Comparison of ENCODE assay signal across 8 cellular contexts in the genomic region with DNA sequence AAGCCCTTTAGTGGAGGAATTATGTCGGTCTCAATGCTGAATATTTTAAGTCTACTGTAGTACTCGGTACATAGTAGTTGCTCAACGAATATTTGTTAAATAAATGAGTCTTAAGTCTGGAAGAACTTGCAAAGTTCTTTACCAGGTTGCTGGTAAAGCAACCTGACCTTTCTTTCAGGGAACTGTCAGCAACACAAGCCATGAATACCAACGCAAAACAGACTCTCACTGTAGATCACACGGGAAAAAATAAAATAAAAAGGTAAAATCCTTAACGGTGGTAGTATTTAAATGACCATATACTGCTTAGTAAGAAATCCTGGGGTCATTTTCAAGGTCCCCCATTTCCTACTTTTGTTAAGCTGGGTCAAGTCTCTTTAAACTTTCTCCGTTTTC. TPM values are rescaled to one million over a fixed set of nuclear protein-coding genes. Genes with fewer than 3 reads are reported as not detected.
A peak's percentile ranks its signal among the peaks of the same experiment; 100 is the strongest.
DNase-seq lines count a peak whose midpoint lies in the region; ATAC-seq and TF ChIP-seq lines count a peak whose summit lies in the region.

No MANE protein-coding gene starts in this region.

- H3K27ac Mint-ChIP-seq in activated B cell treated with CpG ODN at 0.5 μM for 24 hours = peak overlapping the region; percentile 97

- peak overlapping the region; percentile 97 for H3K4me3 Mint-ChIP-seq in activated B cell treated with CpG ODN at 0.5 μM for 24 hours

- peaks cover 9% of the 10 kb centered on the region for H3K27me3 Mint-ChIP-seq in activated B cell treated with CpG ODN at 0.5 μM for 24 hours

- DNase-seq in DMS53 (lab: John Stamatoyannopoulos, UW) = peak; percentile 24
- DNase-seq in activated B cell treated with CpG ODN at 0.5 μM for 24 hours = no peak
- no peak for DNase-seq in activated gamma-delta T cell treated with Interleukin-2 at 50 U/mL for 16 hours

- no peaks in the 10 kb centered on the region for H3K9me3 Mint-ChIP-seq in activated B cell treated with CpG ODN at 0.5 μM for 24 hours

- intact Hi-C loops in activated B cell treated with CpG ODN at 0.5 μM for 24 hours (cut with micrococcal nuclease) = loop anchor here (1.0 to 10.0 kb wide), 9 partner anchors 72 to 1006 kb away; partner anchors contain the start of genes AP4S1, DTD2, G2E3 and GPR33

- peaks cover 24% of the 10 kb centered on the region for H3K4me1 Mint-ChIP-seq in activated B cell treated with CpG ODN at 0.5 μM for 24 hours

- peak; percentile 5 for ATAC-seq in HG02623 (IDR thresholded peaks at IDR 0.05; ENCODE audit: unreplicated experiment)
- peak; percentile 3 for ATAC-seq in activated B cell treated with CpG ODN at 0.5 μM for 24 hours (ENCODE audit: low read depth)
- ATAC-seq in GM18861 (IDR thresholded peaks at IDR 0.05; ENCODE audit: unreplicated experiment) = no peak
- no peak for ATAC-seq in GM18858 (IDR thresholded peaks at IDR 0.05; ENCODE audit: unreplicated experiment)

- no peak for TF ChIP-seq CTCF in activated B cell treated with CpG ODN at 0.5 μM for 24 hours (IDR thresholded peaks at IDR 0.05)

- CTCF ChIA-PET in activated B cell treated with CpG ODN at 0.5 μM for 24 hours (lab: Charles Lee) = no interaction called here

- H3K9me3 ChIP-seq in iPS-15b (ENCODE audit: control insufficient read depth, insufficient read depth, low read length) (no peaks in the 10 kb centered on the region), subcutaneous abdominal adipose tissue (ENCODE audit: control insufficient read depth in 5 of 5, low read length in 5 of 5) (no peaks in the 10 kb centered on the region)

- POLR2A ChIA-PET in activated B cell treated with CpG ODN at 0.5 μM for 24 hours (lab: Charles Lee) = interaction anchor here (0.8 to 1.5 kb wide), 5 partner anchors 9 to 643 kb away, joined by 3 to 4 read pairs (median 3); partner anchors contain the start of genes DTD2, HEATR5A and RNU6-8

- no peaks in the 10 kb centered on the region for H3K4me1 ChIP-seq in iPS-15b (ENCODE audit: control insufficient read depth, insufficient read depth, low read length)
- peaks cover 4 to 15% (median 11%) of the 10 kb centered on the region in 5 donors for H3K4me1 ChIP-seq in subcutaneous abdominal adipose tissue (ENCODE audit: control insufficient read depth in 5 of 5, insufficient read depth in 5 of 5, low read length in 5 of 5)

- peak overlapping the region; percentile 88 for H3K27ac ChIP-seq in subcutaneous abdominal adipose tissue (ENCODE audit: low read depth, low read length)

- H3K9ac ChIP-seq in iPS-15b (ENCODE audit: low read depth, low read length) (peak overlapping the region; percentile 86), subcutaneous abdominal adipose tissue (ENCODE audit: low read length in 5 of 5) (peak overlapping the region; percentile 69 to 96 (median 90))

- H3K27me3 ChIP-seq in iPS-15b (ENCODE audit: control insufficient read depth, insufficient read depth, low read length) = no peaks in the 10 kb centered on the region
- no peaks in the 10 kb centered on the region for H3K27me3 ChIP-seq in subcutaneous abdominal adipose tissue (ENCODE audit: control insufficient read depth in 5 of 5, insufficient read depth in 4 of 5, low read length in 5 of 5)

- H3K4me3 ChIP-seq in iPS-15b (ENCODE audit: low read depth, low read length) = peak overlapping the region; percentile 89
- H3K4me3 ChIP-seq in subcutaneous abdominal adipose tissue (ENCODE audit: low read depth in 1 of 5, low read length in 5 of 5) = peak overlapping the region; percentile 88 to 100 (median 97)

- H3K36me3 ChIP-seq in iPS-15b (ENCODE audit: control insufficient read depth, insufficient read depth, low read length) (no peaks in the 10 kb centered on the region), subcutaneous abdominal adipose tissue (ENCODE audit: control insufficient read depth in 5 of 5, insufficient read depth in 5 of 5, low read length in 5 of 5) (no peaks in the 10 kb centered on the region)

- H3K36me3 Mint-ChIP-seq in activated B cell treated with CpG ODN at 0.5 μM for 24 hours (ENCODE audit: low read depth) = peaks cover 7% of the 10 kb centered on the region

RNA-seq across cellular contexts. Expression of gene NUBPL, which starts 0.4 kb away (rescaled TPM):
- total RNA-seq in activated B cell treated with CpG ODN at 0.5 μM for 24 hours = 11.7 and 11.9 TPM in 2 replicates

Comparison
In these comparisons a context has a peak if more than half of its experiments do, and no peak if none do; other contexts are left out.
1. ATAC-seq: peak in HG02623 (single experiment) and activated B cell treated with CpG ODN at 0.5 μM for 24 hours (single experiment); none in GM18861 (single experiment) and GM18858 (single experiment).